Comparison of ENCODE assay signal across 1 cellular context in genomic region chr11:116823031-116823843, GRCh38.
TF ChIP-seq lines count a peak whose summit lies in the region.

TSS of gene APOA4 (minus strand) at chr11:116823304. CDS start at chr11:116823191, 113 bp downstream.

TF ChIP-seq in HepG2, 621 proteins besides CTCF, POLR2A, EP300 and RAD21 (continued from another document and continues in another):
- TF ChIP-seq HNF1A (IDR thresholded peaks at IDR 0.05; ENCODE audit: low read depth): no peak
- 0 out of 2 replicates have a peak, but pooled peaks have one; percentile 10 for TF ChIP-seq HNF1A (CRISPR knock-in tag; IDR thresholded peaks at IDR 0.05; ENCODE audit: borderline replicate concordance)
- no peak for TF ChIP-seq ZNF383 (CRISPR knock-in tag; IDR thresholded peaks at IDR 0.05; ENCODE audit: borderline replicate concordance)
- no peak for TF ChIP-seq IKZF1 (IDR thresholded peaks at IDR 0.05)
- no peak for TF ChIP-seq ZNF574 (CRISPR knock-in tag; IDR thresholded peaks at IDR 0.05)
- TF ChIP-seq SNRNP70 (IDR thresholded peaks at IDR 0.05; ENCODE audit: low read depth, low read length): no peak
- TF ChIP-seq ZNF281 (CRISPR knock-in tag; IDR thresholded peaks at IDR 0.05; ENCODE audit: borderline replicate concordance): peak; percentile 13; the same call in 1 of the 2 replicates
- no peak for TF ChIP-seq ZFYVE20 (CRISPR knock-in tag; IDR thresholded peaks at IDR 0.05; ENCODE audit: borderline replicate concordance, low read depth)
- no peak for TF ChIP-seq E2F1 (CRISPR knock-in tag; IDR thresholded peaks at IDR 0.05)
- TF ChIP-seq KAT7 (CRISPR knock-in tag; IDR thresholded peaks at IDR 0.05; ENCODE audit: borderline replicate concordance): no peak
- no peak for TF ChIP-seq HOXA3 (CRISPR knock-in tag; IDR thresholded peaks at IDR 0.05)
- no peak for TF ChIP-seq ZNF556 (CRISPR knock-in tag; IDR thresholded peaks at IDR 0.05; ENCODE audit: borderline replicate concordance)
- TF ChIP-seq MTA1 (CRISPR knock-in tag; IDR thresholded peaks at IDR 0.05; ENCODE audit: borderline replicate concordance): no peak
- no peak for TF ChIP-seq KMT2B (CRISPR knock-in tag; IDR thresholded peaks at IDR 0.05)
- TF ChIP-seq CAMTA2 (CRISPR knock-in tag; IDR thresholded peaks at IDR 0.05; ENCODE audit: borderline replicate concordance): no peak
- TF ChIP-seq, protein P1, sequence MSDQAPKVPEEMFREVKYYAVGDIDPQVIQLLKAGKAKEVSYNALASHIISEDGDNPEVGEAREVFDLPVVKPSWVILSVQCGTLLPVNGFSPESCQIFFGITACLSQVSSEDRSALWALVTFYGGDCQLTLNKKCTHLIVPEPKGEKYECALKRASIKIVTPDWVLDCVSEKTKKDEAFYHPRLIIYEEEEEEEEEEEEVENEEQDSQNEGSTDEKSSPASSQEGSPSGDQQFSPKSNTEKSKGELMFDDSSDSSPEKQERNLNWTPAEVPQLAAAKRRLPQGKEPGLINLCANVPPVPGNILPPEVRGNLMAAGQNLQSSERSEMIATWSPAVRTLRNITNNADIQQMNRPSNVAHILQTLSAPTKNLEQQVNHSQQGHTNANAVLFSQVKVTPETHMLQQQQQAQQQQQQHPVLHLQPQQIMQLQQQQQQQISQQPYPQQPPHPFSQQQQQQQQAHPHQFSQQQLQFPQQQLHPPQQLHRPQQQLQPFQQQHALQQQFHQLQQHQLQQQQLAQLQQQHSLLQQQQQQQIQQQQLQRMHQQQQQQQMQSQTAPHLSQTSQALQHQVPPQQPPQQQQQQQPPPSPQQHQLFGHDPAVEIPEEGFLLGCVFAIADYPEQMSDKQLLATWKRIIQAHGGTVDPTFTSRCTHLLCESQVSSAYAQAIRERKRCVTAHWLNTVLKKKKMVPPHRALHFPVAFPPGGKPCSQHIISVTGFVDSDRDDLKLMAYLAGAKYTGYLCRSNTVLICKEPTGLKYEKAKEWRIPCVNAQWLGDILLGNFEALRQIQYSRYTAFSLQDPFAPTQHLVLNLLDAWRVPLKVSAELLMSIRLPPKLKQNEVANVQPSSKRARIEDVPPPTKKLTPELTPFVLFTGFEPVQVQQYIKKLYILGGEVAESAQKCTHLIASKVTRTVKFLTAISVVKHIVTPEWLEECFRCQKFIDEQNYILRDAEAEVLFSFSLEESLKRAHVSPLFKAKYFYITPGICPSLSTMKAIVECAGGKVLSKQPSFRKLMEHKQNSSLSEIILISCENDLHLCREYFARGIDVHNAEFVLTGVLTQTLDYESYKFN (CRISPR knock-in tag; conservative IDR thresholded peaks at IDR 0.05): peak; percentile 30; the same call in 1 of the 2 replicates
- no peak for TF ChIP-seq CBX2 (IDR thresholded peaks at IDR 0.05; ENCODE audit: low read depth, low read length)
- no peak for TF ChIP-seq CBX2 (CRISPR knock-in tag; IDR thresholded peaks at IDR 0.05; ENCODE audit: low read depth)
- TF ChIP-seq PLRG1 (conservative IDR thresholded peaks at IDR 0.05): no peak
- TF ChIP-seq, protein P2, sequence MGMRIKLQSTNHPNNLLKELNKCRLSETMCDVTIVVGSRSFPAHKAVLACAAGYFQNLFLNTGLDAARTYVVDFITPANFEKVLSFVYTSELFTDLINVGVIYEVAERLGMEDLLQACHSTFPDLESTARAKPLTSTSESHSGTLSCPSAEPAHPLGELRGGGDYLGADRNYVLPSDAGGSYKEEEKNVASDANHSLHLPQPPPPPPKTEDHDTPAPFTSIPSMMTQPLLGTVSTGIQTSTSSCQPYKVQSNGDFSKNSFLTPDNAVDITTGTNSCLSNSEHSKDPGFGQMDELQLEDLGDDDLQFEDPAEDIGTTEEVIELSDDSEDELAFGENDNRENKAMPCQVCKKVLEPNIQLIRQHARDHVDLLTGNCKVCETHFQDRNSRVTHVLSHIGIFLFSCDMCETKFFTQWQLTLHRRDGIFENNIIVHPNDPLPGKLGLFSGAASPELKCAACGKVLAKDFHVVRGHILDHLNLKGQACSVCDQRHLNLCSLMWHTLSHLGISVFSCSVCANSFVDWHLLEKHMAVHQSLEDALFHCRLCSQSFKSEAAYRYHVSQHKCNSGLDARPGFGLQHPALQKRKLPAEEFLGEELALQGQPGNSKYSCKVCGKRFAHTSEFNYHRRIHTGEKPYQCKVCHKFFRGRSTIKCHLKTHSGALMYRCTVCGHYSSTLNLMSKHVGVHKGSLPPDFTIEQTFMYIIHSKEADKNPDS (CRISPR knock-in tag; IDR thresholded peaks at IDR 0.05): no peak
- no peak for TF ChIP-seq SATB2 (CRISPR knock-in tag; IDR thresholded peaks at IDR 0.05)
- TF ChIP-seq ZNF749 (CRISPR knock-in tag; IDR thresholded peaks at IDR 0.05; ENCODE audit: borderline replicate concordance): no peak
- 0 out of 2 replicates have a peak, but pooled peaks have one; percentile 45 for TF ChIP-seq GLI4 (CRISPR knock-in tag; IDR thresholded peaks at IDR 0.05; ENCODE audit: borderline replicate concordance)
- TF ChIP-seq SMARCC2 (IDR thresholded peaks at IDR 0.05): no peak
- TF ChIP-seq MAF1 (CRISPR knock-in tag; IDR thresholded peaks at IDR 0.05; ENCODE audit: borderline replicate concordance): no peak
- no peak for TF ChIP-seq MEIS2 (CRISPR knock-in tag; IDR thresholded peaks at IDR 0.05)
- TF ChIP-seq IRF9 (CRISPR knock-in tag; IDR thresholded peaks at IDR 0.05; ENCODE audit: borderline replicate concordance): no peak
- TF ChIP-seq SOX5 (CRISPR knock-in tag; IDR thresholded peaks at IDR 0.05; ENCODE audit: borderline replicate concordance): no peak
- 0 out of 2 replicates have a peak, but pooled peaks have one; percentile 18 for TF ChIP-seq ZMYM4 (CRISPR knock-in tag; IDR thresholded peaks at IDR 0.05)
- no peak for TF ChIP-seq NR2F1 (CRISPR knock-in tag; IDR thresholded peaks at IDR 0.05)
- TF ChIP-seq ELF4 (CRISPR knock-in tag; IDR thresholded peaks at IDR 0.05; ENCODE audit: borderline replicate concordance): no peak
- TF ChIP-seq KMT2A (CRISPR knock-in tag; IDR thresholded peaks at IDR 0.05): no peak
- TF ChIP-seq POGK (CRISPR knock-in tag; conservative IDR thresholded peaks at IDR 0.05): 0 out of 2 replicates have a peak, but pooled peaks have one; percentile 37
- no peak for TF ChIP-seq DPF2 (CRISPR knock-in tag; IDR thresholded peaks at IDR 0.05; ENCODE audit: borderline replicate concordance, low read depth)
- TF ChIP-seq HHEX (CRISPR knock-in tag; IDR thresholded peaks at IDR 0.05): no peak
